ENCODE assay signal across 12 cellular contexts in the genomic region with DNA sequence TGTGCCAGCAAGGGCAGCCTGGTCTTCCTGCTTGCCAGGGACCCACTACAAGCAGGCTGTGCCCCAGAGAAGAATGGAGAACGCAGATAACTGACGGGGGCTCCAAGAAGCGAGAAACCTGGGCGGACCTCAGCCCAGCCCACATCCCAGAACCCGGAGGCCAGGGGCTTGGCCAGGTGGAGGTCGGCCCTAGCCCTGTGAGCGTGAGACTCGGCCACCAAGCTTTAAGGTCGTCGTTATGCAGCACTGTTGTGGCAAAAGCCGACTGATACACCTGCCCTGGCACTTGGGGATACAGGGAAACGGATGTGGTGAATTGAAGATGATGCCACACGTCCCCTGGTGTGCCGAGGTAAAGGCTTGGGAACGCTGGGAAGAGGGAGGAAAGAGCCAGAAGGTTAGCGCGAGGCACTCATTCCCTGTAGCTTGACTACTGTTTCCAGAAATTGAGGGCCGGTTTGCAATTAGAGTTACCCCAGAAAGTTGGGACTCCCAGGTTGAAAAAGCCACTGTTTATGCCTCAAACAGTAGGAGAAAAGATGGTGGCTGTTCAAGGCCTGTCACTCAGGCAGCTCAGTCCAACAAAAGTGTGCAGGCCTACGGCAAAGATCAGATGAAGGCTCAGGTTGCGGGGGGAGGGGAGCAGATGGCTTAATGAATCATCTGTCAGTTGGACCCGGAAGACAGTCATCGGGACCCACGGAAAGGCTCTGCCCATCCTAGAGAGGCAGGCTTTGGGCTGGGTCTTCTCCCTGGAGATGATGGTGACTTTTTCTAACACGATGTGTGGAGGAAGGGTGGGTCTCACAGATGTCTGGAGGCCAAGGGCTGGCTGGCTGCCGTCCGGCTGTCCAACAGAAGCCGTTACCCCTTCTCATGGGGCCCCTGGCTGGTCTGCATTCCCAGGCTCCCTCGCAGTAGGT. TPM values are rescaled to one million over a fixed set of nuclear protein-coding genes. Genes with fewer than 3 reads are reported as not detected.
DNase-seq lines count a peak whose midpoint lies in the region; ATAC-seq, FAIRE-seq and TF ChIP-seq lines count a peak whose summit lies in the region.
"Had no signal": no experiment of that assay in that cellular context is flagged by ENCODE, and none has a peak within 500 bp of the region (broad histone marks: within the 10 kb centered on the region; RNA-seq: fewer than 3 reads in every experiment).

No MANE protein-coding gene starts in this region.

- no peak overlapping the region for H3K9ac ChIP-seq in PC-3 (ENCODE audit: low read length)

- H3K27me3 ChIP-seq in PC-3 (ENCODE audit: low read length), result no peaks in the 10 kb centered on the region

- H2AFZ ChIP-seq in PC-3 (ENCODE audit: low read length), result peak overlapping the region; percentile 60

- no peaks in the 10 kb centered on the region; the same call in 1 of the 2 replicates for H3K9me3 Mint-ChIP-seq in WTC11
- H3K9me3 Mint-ChIP-seq: activated B cell treated with CpG ODN at 0.5 μM for 24 hours had no signal

- H3K27ac ChIP-seq in 22Rv1, result peak overlapping the region; percentile 99
- 0 out of 2 replicates have a peak overlapping the region, but pooled peaks have one; percentile 10 for H3K27ac ChIP-seq in PC-3 (ENCODE audit: low read length)

- no peak for FAIRE-seq in D721Med (lab: Jason Lieb, UNC)
- FAIRE-seq: colon had no signal

- H3K4me1 ChIP-seq in PC-3 (ENCODE audit: insufficient read depth, low read length), result peaks cover 21% of the 10 kb centered on the region

- no peaks in the 10 kb centered on the region for H3K9me2 ChIP-seq in PC-3 (replicated peaks; ENCODE audit: low read length)

- intact Hi-C loops in PC-3 (cut with micrococcal nuclease), result no loop called here

- ATAC-seq in PC-3, result peak; percentile 3; the same call in 1 of the 2 replicates
- no peak for ATAC-seq in activated CD4-positive, CD25-positive, alpha-beta regulatory T cell treated with anti-CD3 and anti-CD28 coated beads, Interleukin-2, amount 50 U/mL, for 24 hours
- ATAC-seq in WTC11, result no peak
- no peak for ATAC-seq in GM18867 (IDR thresholded peaks at IDR 0.05; ENCODE audit: unreplicated experiment)

- peaks cover 54% of the 10 kb centered on the region for H3K27me3 Mint-ChIP-seq in WTC11 (ENCODE audit: low read depth)

- TF ChIP-seq CTCF in 22Rv1 (IDR thresholded peaks at IDR 0.05) (no peak), PC-3 (conservative IDR thresholded peaks at IDR 0.05; ENCODE audit: low read depth, low read length) (no peak), fibroblast of villous mesenchyme (IDR thresholded peaks at IDR 0.05; ENCODE audit: insufficient read depth, low read depth, low read length) (no peak), D721Med (IDR thresholded peaks at IDR 0.05; ENCODE audit: insufficient read depth, missing control alignments) (no peak), WTC11 (IDR thresholded peaks at IDR 0.05) (no peak)

- POLR2A ChIA-PET in HEK293T (lab: Yijun Ruan, JAX) (interaction anchor here (0.7 to 1.5 kb wide), 3 partner anchors 15 to 45 kb away, joined by 3 to 5 read pairs (median 3); partner anchors contain the start of gene BAHCC1), PC-3 (lab: Charles Lee; ENCODE audit: unreplicated experiment) (no interaction called here), WTC11 (lab: Charles Lee) (interaction anchor here (0.6 kb wide), 1 partner anchor 157 kb away, joined by 3 read pairs; no protein-coding TSS in a partner anchor)

- H3K4me2 ChIP-seq in PC-3 (ENCODE audit: low read length), result peak overlapping the region; percentile 10

- no peaks in the 10 kb centered on the region for H3F3A ChIP-seq in PC-3 (ENCODE audit: low read length, unreplicated experiment)

- no peaks in the 10 kb centered on the region for H4K20me1 ChIP-seq in PC-3 (ENCODE audit: low read length)

- peaks cover 11% of the 10 kb centered on the region for H3K79me2 ChIP-seq in PC-3 (ENCODE audit: low read length)

- no peaks in the 10 kb centered on the region for H3K36me3 Mint-ChIP-seq in WTC11

- H3K9me3 ChIP-seq in PC-3 (ENCODE audit: low read length), result no peaks in the 10 kb centered on the region

- DNase-seq in HEK293T (ENCODE audit: extremely low spot score), result no peak
- peak; percentile 77 for DNase-seq in PC-3
- peak; percentile 27 for DNase-seq in fibroblast of villous mesenchyme (ENCODE audit: low read depth)
- no peak for DNase-seq in D721Med (ENCODE audit: insufficient read length, low spot score)
- no peak for DNase-seq in WTC11 (ENCODE audit: low spot score)
- DNase-seq: activated B cell treated with CpG ODN at 0.5 μM for 24 hours, activated gamma-delta T cell, Karpas-422 had no signal

- H3K4me1 Mint-ChIP-seq in WTC11, result peaks cover 4% of the 10 kb centered on the region

- CTCF ChIA-PET in HEK293T (lab: Yijun Ruan, JAX) (no interaction called here), PC-3 (lab: Charles Lee) (interaction anchor here (0.5 kb wide), 1 partner anchor 70 kb away, joined by 7 read pairs; no protein-coding TSS in a partner anchor), WTC11 (lab: Charles Lee) (no interaction called here)

- H3K4me3 Mint-ChIP-seq in WTC11, result no peak overlapping the region
- H3K4me3 Mint-ChIP-seq: activated B cell treated with CpG ODN at 0.5 μM for 24 hours had no signal

- no TSS peak for BruUV-seq in PC-3 (replicated peaks; lab: Mats Ljungman, UMichigan)

- no peaks in the 10 kb centered on the region for H3K36me3 ChIP-seq in PC-3 (ENCODE audit: low read depth, low read length)

- H3K4me3 ChIP-seq in PC-3 (ENCODE audit: low read length) (no peak overlapping the region), fibroblast of villous mesenchyme (ENCODE audit: low read depth, low read length) (no peak overlapping the region)

- no peak overlapping the region for H3K27ac Mint-ChIP-seq in WTC11
- H3K27ac Mint-ChIP-seq: activated B cell treated with CpG ODN at 0.5 μM for 24 hours had no signal

TF ChIP-seq in HEK293T, 16 proteins besides CTCF, POLR2A, EP300 and RAD21:
- no peak for TF ChIP-seq ZNF384 (IDR thresholded peaks at IDR 0.05)
- peak; percentile 95 for TF ChIP-seq PKNOX1 (IDR thresholded peaks at IDR 0.05)

TF ChIP-seq in WTC11, 78 proteins besides CTCF, POLR2A, EP300 and RAD21:
- TF ChIP-seq, protein P1, sequence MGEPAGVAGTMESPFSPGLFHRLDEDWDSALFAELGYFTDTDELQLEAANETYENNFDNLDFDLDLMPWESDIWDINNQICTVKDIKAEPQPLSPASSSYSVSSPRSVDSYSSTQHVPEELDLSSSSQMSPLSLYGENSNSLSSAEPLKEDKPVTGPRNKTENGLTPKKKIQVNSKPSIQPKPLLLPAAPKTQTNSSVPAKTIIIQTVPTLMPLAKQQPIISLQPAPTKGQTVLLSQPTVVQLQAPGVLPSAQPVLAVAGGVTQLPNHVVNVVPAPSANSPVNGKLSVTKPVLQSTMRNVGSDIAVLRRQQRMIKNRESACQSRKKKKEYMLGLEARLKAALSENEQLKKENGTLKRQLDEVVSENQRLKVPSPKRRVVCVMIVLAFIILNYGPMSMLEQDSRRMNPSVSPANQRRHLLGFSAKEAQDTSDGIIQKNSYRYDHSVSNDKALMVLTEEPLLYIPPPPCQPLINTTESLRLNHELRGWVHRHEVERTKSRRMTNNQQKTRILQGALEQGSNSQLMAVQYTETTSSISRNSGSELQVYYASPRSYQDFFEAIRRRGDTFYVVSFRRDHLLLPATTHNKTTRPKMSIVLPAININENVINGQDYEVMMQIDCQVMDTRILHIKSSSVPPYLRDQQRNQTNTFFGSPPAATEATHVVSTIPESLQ (CRISPR knock-in tag; IDR thresholded peaks at IDR 0.05), result no peak

RNA-seq across cellular contexts. Expression of gene BAHCC1, which starts 45.6 kb away (rescaled TPM):
- total RNA-seq in PC-3 (2014; rRNA removed) (9.9 and 16.9 TPM in 2 replicates), fibroblast of villous mesenchyme (6.5 and 8.4 TPM in 2 replicates), WTC11 (2021) (17.1 to 29.8 TPM (median 21.5 TPM) in 3 replicates)

RNA-seq across cellular contexts. Expression of gene SLC38A10, which starts 54.6 kb away (rescaled TPM):
- total RNA-seq in PC-3 (2014; rRNA removed) (77.8 and 118 TPM in 2 replicates), fibroblast of villous mesenchyme (51.4 and 57.3 TPM in 2 replicates), WTC11 (2021) (47.0 to 62.4 TPM (median 53.9 TPM) in 3 replicates)

Comparison
In these comparisons a context has a peak if more than half of its experiments do, and no peak if none do; other contexts are left out.
1. DNase-seq: peak in PC-3 (single experiment) and fibroblast of villous mesenchyme (single experiment); none in HEK293T (single experiment), D721Med (single experiment) and WTC11 (single experiment).